In genomic region chr12:115632323-115632722, GRCh38 we compare ENCODE assay signal across 14 cellular contexts.
DNase-seq lines count a peak whose midpoint lies in the region; ATAC-seq and TF ChIP-seq lines count a peak whose summit lies in the region.
"Had no signal": no experiment of that assay in that cellular context is flagged by ENCODE, and none has a peak within 500 bp of the region (broad histone marks: within the 10 kb centered on the region; RNA-seq: fewer than 3 reads in every experiment).

No MANE protein-coding gene starts in this region.

- H4K20me1 ChIP-seq in mammary epithelial cell (ENCODE audit: insufficient read depth, low read length), result no peaks in the 10 kb centered on the region

- peak; percentile 51 for TF ChIP-seq CTCF in C4-2B (conservative IDR thresholded peaks at IDR 0.05)
- peak; percentile 23 to 61 for TF ChIP-seq CTCF in mammary epithelial cell (conservative IDR thresholded peaks at IDR 0.05 in 1 of 2, IDR thresholded peaks at IDR 0.05 in 1 of 2; ENCODE audit: extremely low read depth in 1 of 2, insufficient read depth in 1 of 2, low read depth in 1 of 2, low read length in 2 of 2)

- no peaks in the 10 kb centered on the region for H3K79me2 ChIP-seq in mammary epithelial cell (ENCODE audit: insufficient read depth, low read length)

- H3K27ac ChIP-seq in C4-2B (no peak overlapping the region), mammary epithelial cell (ENCODE audit: insufficient read depth, low read depth, low read length) (no peak overlapping the region)

- H2AFZ ChIP-seq in mammary epithelial cell (ENCODE audit: low read depth, low read length), result no peak overlapping the region

- intact Hi-C loops in mammary epithelial cell (cut with micrococcal nuclease), result loop anchor here (1.0 to 10.0 kb wide), 8 partner anchors 121 to 1648 kb away; partner anchors contain the start of gene TBX3

- no peak for ATAC-seq in GM18870 (IDR thresholded peaks at IDR 0.05; ENCODE audit: unreplicated experiment)
- ATAC-seq: CD8-positive, alpha-beta T cell had no signal

- no peak overlapping the region for H3K9ac ChIP-seq in mammary epithelial cell (ENCODE audit: insufficient read depth, low read length)

- dilution Hi-C loops in mammary epithelial cell (cut with HindIII; ENCODE audit: low sequenced_read_pairs), result no loop called here

- peak; percentile 9 for DNase-seq in HS-5 (ENCODE audit: low read depth)
- DNase-seq in mammary epithelial cell, result peak; percentile 8
- DNase-seq in left kidney (ENCODE audit: low read depth, low spot score), result peak; percentile 26
- no peak for DNase-seq in stimulated activated CD4-positive, alpha-beta T cell treated with anti-CD3 and anti-CD28 coated beads, Interleukin-4, amount 100 ng/mL, for 4 hours
- no peak for DNase-seq in NCI-H1436 (lab: John Stamatoyannopoulos, UW)
- no peak for DNase-seq in AG08396 (ENCODE audit: low spot score)
- DNase-seq: activated T-cell treated with anti-CD3 and anti-CD28 coated beads, Interleukin-2, amount 50 U/mL, for 24 hours; aorta; CD8-positive, alpha-beta T cell; Karpas-422; NCI-H2227 treated with DMSO at 0.1 percent for 48 hours; stimulated activated CD4-positive, alpha-beta T cell treated with anti-CD3 and anti-CD28 coated beads, Interleukin-12 subunit alpha, Interleukin-12 subunit beta, amount 100 ng/mL, for 4 hours had no signal

- H3K27me3 ChIP-seq in mammary epithelial cell (ENCODE audit: insufficient read depth, low read length), result peaks cover 3% of the 10 kb centered on the region

- no peak overlapping the region for H3K4me3 ChIP-seq in mammary epithelial cell (replicated peaks in 1 of 3; ENCODE audit: insufficient read depth in 1 of 3, low read depth in 2 of 3, low read length in 3 of 3)

- no peak overlapping the region for H3K4me2 ChIP-seq in mammary epithelial cell (ENCODE audit: insufficient read depth, low read depth, low read length)

- CTCF ChIA-PET in mammary epithelial cell (lab: Charles Lee; ENCODE audit: low non-redundant PET), result no interaction called here

- in situ Hi-C loops in mammary epithelial cell (cut with MboI; ENCODE audit: low sequenced_read_pairs in 2 of 2), result loop anchor here in 1 of 2 donors (10.0 to 25.0 kb wide), 2 partner anchors 280 to 968 kb away; no protein-coding TSS in a partner anchor

- H3K4me1 ChIP-seq in mammary epithelial cell (ENCODE audit: insufficient read depth, low read length), result no peaks in the 10 kb centered on the region

- no TSS peak for BruUV-seq in mammary epithelial cell (replicated peaks; lab: Mats Ljungman, UMichigan)

- H3K9me3 ChIP-seq in mammary epithelial cell (replicated peaks; ENCODE audit: insufficient read depth, low read length), result no peaks in the 10 kb centered on the region

- no peaks in the 10 kb centered on the region for H3K36me3 ChIP-seq in mammary epithelial cell (ENCODE audit: insufficient read depth, low read length)

Comparison
In these comparisons a context has a peak if more than half of its experiments do, and no peak if none do; other contexts are left out.
1. DNase-seq: peak in HS-5 (single experiment), mammary epithelial cell (single experiment) and left kidney (single experiment); none in stimulated activated CD4-positive, alpha-beta T cell treated with anti-CD3 and anti-CD28 coated beads, Interleukin-4, amount 100 ng/mL, for 4 hours (0 of 2), NCI-H1436 (single experiment) and AG08396 (single experiment).